In genomic region chr5:154676508-154676907, GRCh38 we compare ENCODE assay signal across 33 cellular contexts.
"Had no signal": no experiment of that assay in that cellular context is flagged by ENCODE, and none has a peak within 500 bp of the region (broad histone marks: within the 10 kb centered on the region; RNA-seq: fewer than 3 reads in every experiment).

No MANE protein-coding gene starts in this region.

- H3K4me3 ChIP-seq: adrenal gland, ascending aorta, breast epithelium, cardiac muscle cell had no signal

- H3K27ac ChIP-seq: adrenal gland, ascending aorta, brain microvascular endothelial cell, cardiac muscle cell had no signal

- ATAC-seq: activated naive CD4-positive, alpha-beta T cell treated with anti-CD3 and anti-CD28 coated beads, Interleukin-2, amount 50 U/mL, for 72 hours; activated naive CD8-positive, alpha-beta T cell treated with anti-CD3 and anti-CD28 coated beads, Interleukin-2, amount 50 U/mL, for 24 hours; activated T-cell treated with anti-CD3 and anti-CD28 coated beads, Interleukin-2, amount 50 U/mL, for 4 hours; activated T-cell treated with anti-CD3 and anti-CD28 coated beads, Interleukin-2, amount 50 U/mL, for 72 hours; activated T-helper 17 cell treated with anti-CD3 and anti-CD28 coated beads, Interleukin-2, amount 50 U/mL, for 72 hours had no signal

- H3K9me3 ChIP-seq: adrenal gland, ascending aorta, breast epithelium had no signal

- FAIRE-seq: astrocyte, bronchial epithelial cell had no signal

- DNase-seq: activated effector memory CD4-positive, alpha-beta T cell treated with anti-CD3 and anti-CD28 coated beads, Interleukin-2, amount 50 U/mL, for 16 hours; activated effector memory CD4-positive, alpha-beta T cell treated with Interleukin-2 at 50 U/mL for 16 hours; activated gamma-delta T cell; activated gamma-delta T cell treated with Interleukin-2 at 50 U/mL for 16 hours; activated naive CD4-positive, alpha-beta T cell; activated naive CD4-positive, alpha-beta T cell treated with anti-CD3 and anti-CD28 coated beads for 36 hours; activated naive CD4-positive, alpha-beta T cell treated with anti-CD3 and anti-CD28 coated beads, Interleukin-2, amount 10 ng/mL, durations not matched to agents 7 days and 5 days; activated naive CD4-positive, alpha-beta T cell treated with anti-CD3 and anti-CD28 coated beads, Interleukin-2, amount 50 U/mL, for 16 hours; activated naive CD4-positive, alpha-beta T cell treated with Interleukin-2 at 50 U/mL for 16 hours; activated naive CD8-positive, alpha-beta T cell treated with anti-CD3 and anti-CD28 coated beads for 36 hours; activated naive CD8-positive, alpha-beta T cell treated with anti-CD3 and anti-CD28 coated beads, Interleukin-2, amount 10 ng/mL, durations not matched to agents 7 days and 5 days; activated naive CD8-positive, alpha-beta T cell treated with anti-CD3 and anti-CD28 coated beads, Interleukin-2, amount 50 U/mL, for 24 hours; activated T-cell treated with anti-CD3 and anti-CD28 coated beads, Interleukin-2, amount 50 U/mL, for 1 hour; activated T-cell treated with anti-CD3 and anti-CD28 coated beads, Interleukin-2, amount 50 U/mL, for 24 hours; activated T-cell treated with anti-CD3 and anti-CD28 coated beads, Interleukin-2, amount 50 U/mL, for 4 hours; activated T-cell treated with anti-CD3 and anti-CD28 coated beads, Interleukin-2, amount 50 U/mL, for 48 hours; activated T-cell treated with anti-CD3 and anti-CD28 coated beads, Interleukin-2, amount 50 U/mL, for 72 hours; adrenal gland; amniotic stem cell; amygdala; anterior cingulate cortex; aorta; brain microvascular endothelial cell; caudate nucleus; central memory CD4-positive, alpha-beta T cell; cerebellar nuclear complex had no signal

- H3K36me3 ChIP-seq: adrenal gland, ascending aorta, brain microvascular endothelial cell, breast epithelium, cardiac muscle cell had no signal

- H3K4me1 ChIP-seq: adrenal gland, ascending aorta, breast epithelium had no signal

- H3K27me3 ChIP-seq: adrenal gland, ascending aorta, brain microvascular endothelial cell, breast epithelium, cardiac muscle cell had no signal
